ENCODE assay signal across 8 cellular contexts in genomic region chr6:32838114-32838958, GRCh38. TPM values are rescaled to one million over a fixed set of nuclear protein-coding genes. Genes with fewer than 3 reads are reported as not detected.
DNase-seq lines count a peak whose midpoint lies in the region; ATAC-seq and TF ChIP-seq lines count a peak whose summit lies in the region.

TSS of gene TAP2 (minus strand) at chr6:32838739. CDS start at chr6:32838233, 506 bp downstream.

- no peaks in the 10 kb centered on the region for H3K27me3 ChIP-seq in prostate gland (replicated peaks; ENCODE audit: insufficient read depth)

- H3K4me1 ChIP-seq in prostate gland (replicated peaks) (peaks cover 2% of the 10 kb centered on the region), urinary bladder (ENCODE audit: insufficient read depth) (no peaks in the 10 kb centered on the region)

- H3K27ac ChIP-seq in prostate gland (peak within 1 kb of the TSS; percentile 94 to 96), urinary bladder (ENCODE audit: low read depth) (peak within 1 kb of the TSS; percentile 95)

- peak; percentile 78 for ATAC-seq in HG02870 (IDR thresholded peaks at IDR 0.05; ENCODE audit: unreplicated experiment)
- ATAC-seq in left cardiac atrium: peak; percentile 96

- H3K9me3 ChIP-seq in prostate gland: no peaks in the 10 kb centered on the region

- DNase-seq in NCI-H146 (lab: John Stamatoyannopoulos, UW): peak; percentile 82
- DNase-seq in amniotic epithelial cell (ENCODE audit: low read depth): peak; percentile 82
- DNase-seq in left cardiac atrium: peak; percentile 96
- DNase-seq in prostate gland (ENCODE audit: low spot score): peak; percentile 94

- TF ChIP-seq CTCF in prostate gland (IDR thresholded peaks at IDR 0.05): peak; percentile 85 to 99 (median 98)

- H3K4me3 ChIP-seq in prostate gland: peak within 1 kb of the TSS; percentile 61 to 81
- peak within 1 kb of the TSS; percentile 79 for H3K4me3 ChIP-seq in urinary bladder (ENCODE audit: low read depth, low read length)

- TF ChIP-seq POLR2A in GM15510 (IDR thresholded peaks at IDR 0.05; ENCODE audit: borderline replicate concordance, extremely low read depth, insufficient read length): peak; percentile 74
- peak; percentile 75 for TF ChIP-seq POLR2A in prostate gland (IDR thresholded peaks at IDR 0.05)

- H3K36me3 ChIP-seq in prostate gland (no peaks in the 10 kb centered on the region), urinary bladder (ENCODE audit: insufficient read depth) (no peaks in the 10 kb centered on the region)

- under 1% methylated on average over 57 of the region's 57 CpGs for WGBS in prostate gland
- under 1% methylated on average over 57 of the region's 57 CpGs for WGBS in urinary bladder

- intact Hi-C loops in T-helper 1 cell treated with Interleukin-12 subunit alpha and Interleukin-12 subunit beta and Interleukin-4 antibody, amounts not matched to agents 30 ng/mL and 1 ng/mL, for 36 hours (cut with micrococcal nuclease): loop anchor here (1.0 to 5.0 kb wide), 7 partner anchors 16 to 1296 kb away; partner anchors contain the start of genes DDX39B, HLA-DMA and PSMB9
- intact Hi-C loops in left cardiac atrium (cut with DNase I) (loop anchor here in 1 of 2 donors (1.0 kb wide), 1 partner anchor 29 kb away; no protein-coding TSS in a partner anchor), prostate gland (cut with DNase I) (loop anchor here (1.0 to 5.0 kb wide), 2 partner anchors 15 to 34 kb away; partner anchors contain the start of gene TAP1)

RNA-seq across cellular contexts. Expression of gene TAP2, which starts in this region (rescaled TPM):
- total RNA-seq in T-helper 1 cell treated with Interleukin-12 subunit alpha and Interleukin-12 subunit beta and Interleukin-4 antibody, amounts not matched to agents 30 ng/mL and 1 ng/mL, for 36 hours: 245 and 250 TPM in 2 replicates
- total RNA-seq in left cardiac atrium (10 to 100 TPM; 19.4 to 30.7 TPM), prostate gland (10 to 100 TPM in 1 of 2 donors, 1 to 10 TPM in 1; 7.1 to 15.8 TPM), urinary bladder (14.0 TPM)
- 18.5 TPM for polyA plus RNA-seq in urinary bladder

Comparison
In these comparisons a context has a peak if more than half of its experiments do, and no peak if none do; other contexts are left out.
1. Peak in every context shown above with its lines: DNase-seq, ATAC-seq, H3K4me3 ChIP-seq and H3K27ac ChIP-seq.